Comparison of ENCODE assay signal across 18 cellular contexts in genomic region chr12:105423237-105423636, GRCh38.
A peak's percentile ranks its signal among the peaks of the same experiment; 100 is the strongest.
DNase-seq lines count a peak whose midpoint lies in the region; ATAC-seq and TF ChIP-seq lines count a peak whose summit lies in the region.
"Had no signal": no experiment of that assay in that cellular context is flagged by ENCODE, and none has a peak within 500 bp of the region (broad histone marks: within the 10 kb centered on the region; RNA-seq: fewer than 3 reads in every experiment).

No MANE protein-coding gene starts in this region.

- no peaks in the 10 kb centered on the region for H3K36me3 ChIP-seq in OCI-LY3 (replicated peaks; ENCODE audit: low read depth, low read length)

- no peak overlapping the region for H3K9ac ChIP-seq in OCI-LY3 (ENCODE audit: low read length)

- H3K4me1 ChIP-seq in OCI-LY3 (ENCODE audit: low read length) = peaks cover 27% of the 10 kb centered on the region
- H3K4me1 ChIP-seq in foreskin keratinocyte = peaks cover 24% of the 10 kb centered on the region

- ATAC-seq in stimulated activated naive CD8-positive, alpha-beta T cell treated with anti-CD3 and anti-CD28 coated beads, Interleukin-15, amount 100 ng/mL, for 72 hours = peak; percentile 45
- ATAC-seq in stimulated activated naive CD8-positive, alpha-beta T cell treated with anti-CD3 and anti-CD28 coated beads, Interleukin-15, Interleukin-2, amounts not matched to agents 100 U/mL and 50 U/mL, for 24 hours = no peak
- ATAC-seq in foreskin keratinocyte = no peak
- ATAC-seq in GM19328 (IDR thresholded peaks at IDR 0.05; ENCODE audit: unreplicated experiment) = no peak
- ATAC-seq: HCT116, HepG2 had no signal

- no peak for TF ChIP-seq CTCF in OCI-LY3 (IDR thresholded peaks at IDR 0.05; ENCODE audit: low read depth, low read length)
- TF ChIP-seq CTCF in foreskin keratinocyte (conservative IDR thresholded peaks at IDR 0.05) = no peak

- no peaks in the 10 kb centered on the region for H4K20me1 ChIP-seq in OCI-LY3 (ENCODE audit: insufficient read depth, low read length)

- H3K27me3 Mint-ChIP-seq in stimulated activated naive CD8-positive, alpha-beta T cell treated with anti-CD3 and anti-CD28 coated beads, Interleukin-15, amount 100 ng/mL, for 72 hours = peaks cover 22% of the 10 kb centered on the region

- no peaks in the 10 kb centered on the region for H3K9me3 ChIP-seq in OCI-LY3 (ENCODE audit: insufficient read depth, low read length)

- no peak overlapping the region; the same call in 1 of the 2 replicates for H2AFZ ChIP-seq in OCI-LY3 (ENCODE audit: low read depth, low read length)

- no peak overlapping the region for H3K27ac Mint-ChIP-seq in stimulated activated naive CD8-positive, alpha-beta T cell treated with anti-CD3 and anti-CD28 coated beads, Interleukin-15, amount 100 ng/mL, for 72 hours
- H3K27ac Mint-ChIP-seq: CD4-positive, alpha-beta T cell; HFFc6; IgD-negative memory B cell had no signal

- peaks cover 12% of the 10 kb centered on the region for H3K4me1 Mint-ChIP-seq in stimulated activated naive CD8-positive, alpha-beta T cell treated with anti-CD3 and anti-CD28 coated beads, Interleukin-15, amount 100 ng/mL, for 72 hours
- H3K4me1 Mint-ChIP-seq: IgD-negative memory B cell had no signal

- no peaks in the 10 kb centered on the region for H3K79me2 ChIP-seq in OCI-LY3 (ENCODE audit: low read length)

- no peak overlapping the region for H3K27ac ChIP-seq in OCI-LY3 (ENCODE audit: low read length)
- peak overlapping the region; percentile 21 for H3K27ac ChIP-seq in foreskin keratinocyte
- H3K27ac ChIP-seq: C4-2B had no signal

- peak overlapping the region; percentile 32; the same call in 1 of the 2 replicates for H3K4me2 ChIP-seq in OCI-LY3 (ENCODE audit: low read length)

- no peak overlapping the region for H3K4me3 ChIP-seq in OCI-LY3 (ENCODE audit: low read length)

- no peak overlapping the region for H3K4me3 Mint-ChIP-seq in stimulated activated naive CD8-positive, alpha-beta T cell treated with anti-CD3 and anti-CD28 coated beads, Interleukin-15, amount 100 ng/mL, for 72 hours
- H3K4me3 Mint-ChIP-seq: CD4-positive, alpha-beta T cell; HFFc6; IgD-negative memory B cell had no signal

- no peak for DNase-seq in stimulated activated naive CD8-positive, alpha-beta T cell treated with anti-CD3 and anti-CD28 coated beads, Interleukin-15, amount 100 ng/mL, for 72 hours
- DNase-seq in stimulated activated naive CD8-positive, alpha-beta T cell treated with anti-CD3 and anti-CD28 coated beads, Interleukin-15, Interleukin-2, amounts not matched to agents 100 U/mL and 50 U/mL, for 24 hours = no peak
- DNase-seq in foreskin keratinocyte (no peak), SKM-1 (lab: John Stamatoyannopoulos, UW; ENCODE audit: unreplicated experiment) (no peak)
- DNase-seq: AML-193; CD4-positive, alpha-beta T cell; DMS153; DMS79; GF-D8; GOT3; H7; HFFc6 had no signal

- no peaks in the 10 kb centered on the region for H3K27me3 ChIP-seq in OCI-LY3 (ENCODE audit: low read depth, low read length)
- no peaks in the 10 kb centered on the region for H3K27me3 ChIP-seq in foreskin keratinocyte

- H3K9me3 Mint-ChIP-seq in stimulated activated naive CD8-positive, alpha-beta T cell treated with anti-CD3 and anti-CD28 coated beads, Interleukin-15, amount 100 ng/mL, for 72 hours = no peaks in the 10 kb centered on the region
- H3K9me3 Mint-ChIP-seq: CD4-positive, alpha-beta T cell; HFFc6; IgD-negative memory B cell had no signal
